Comparison of ENCODE assay signal across 11 cellular contexts in genomic region chr15:67110958-67111864, GRCh38. TPM values are rescaled to one million over a fixed set of nuclear protein-coding genes. Genes with fewer than 3 reads are reported as not detected.
DNase-seq lines count a peak whose midpoint lies in the region; ATAC-seq, FAIRE-seq and TF ChIP-seq lines count a peak whose summit lies in the region.
"Had no signal": no experiment of that assay in that cellular context is flagged by ENCODE, and none has a peak within 500 bp of the region (broad histone marks: within the 10 kb centered on the region; RNA-seq: fewer than 3 reads in every experiment).

No MANE protein-coding gene starts in this region.

- H2BK15ac ChIP-seq in H1 (ENCODE audit: low read length): no peak overlapping the region

- peaks cover 3% of the 10 kb centered on the region; the same call in 1 of the 2 replicates for H3K79me1 ChIP-seq in H1 (ENCODE audit: low read depth, low read length)

- no peak overlapping the region for H3K56ac ChIP-seq in H1 (replicated peaks; ENCODE audit: insufficient read length, low read depth, low read length)

- no peak for TF ChIP-seq EP300 in H1 (IDR thresholded peaks at IDR 0.05; ENCODE audit: borderline replicate concordance in 1 of 2, low read depth in 2 of 2, low read length in 2 of 2)

- peaks cover 6% of the 10 kb centered on the region for H3K9me3 Mint-ChIP-seq in activated naive CD4-positive, alpha-beta T cell treated with anti-CD3 and anti-CD28 coated beads for 36 hours

- H2BK120ac ChIP-seq in H1 (replicated peaks; ENCODE audit: low read depth, low read length): no peak overlapping the region

- H3K4me1 ChIP-seq in RWPE2 (ENCODE audit: insufficient read depth, poor library complexity, severe bottlenecking): peaks cover 35% of the 10 kb centered on the region
- peaks cover 0 to 6% (median 2%) of the 10 kb centered on the region in 4 experiments; a peak in 3 of 7 replicates for H3K4me1 ChIP-seq in H1 (replicated peaks in 1 of 4; ENCODE audit: control insufficient read depth in 3 of 4, insufficient read depth in 4 of 4, low read length in 3 of 4)
- H3K4me1 ChIP-seq in thyroid gland: peaks cover 65 to 75% of the 10 kb centered on the region in 2 donors

- no peaks in the 10 kb centered on the region for H3K23me2 ChIP-seq in H1 (ENCODE audit: low read depth, low read length)

- H3K4me3 ChIP-seq in RWPE2 (ENCODE audit: severe bottlenecking) (no peak overlapping the region), H1 (ENCODE audit: extremely low read depth in 1 of 4, insufficient read depth in 2 of 4, low read depth in 3 of 4, low read length in 4 of 4) (no peak overlapping the region), thyroid gland (replicated peaks in 1 of 3) (no peak overlapping the region)

- H4K5ac ChIP-seq in H1 (ENCODE audit: insufficient read length, low read depth, low read length): no peak overlapping the region

- H2BK12ac ChIP-seq in H1 (ENCODE audit: low read depth, low read length): no peak overlapping the region

- CTCF ChIA-PET in activated naive CD4-positive, alpha-beta T cell treated with anti-CD3 and anti-CD28 coated beads for 36 hours (lab: Charles Lee): interaction anchor here (0.6 to 1.5 kb wide), 2 partner anchors 42 to 167 kb away, joined by 3 read pairs; no protein-coding TSS in a partner anchor
- CTCF ChIA-PET in H1 (lab: Charles Lee; ENCODE audit: partially characterized antibody): interaction anchor here (0.7 to 1.3 kb wide), 2 partner anchors 9 to 17 kb away, joined by 4 read pairs; no protein-coding TSS in a partner anchor

- no peak overlapping the region for H3K23ac ChIP-seq in H1 (ENCODE audit: insufficient read length)

- H3K36me3 ChIP-seq in RWPE2 (ENCODE audit: low read depth): peaks cover 9% of the 10 kb centered on the region
- no peaks in the 10 kb centered on the region for H3K36me3 ChIP-seq in H1 (ENCODE audit: control insufficient read depth in 2 of 4, insufficient read depth in 4 of 4, low read length in 3 of 4)
- H3K36me3 ChIP-seq in thyroid gland: no peaks in the 10 kb centered on the region

- no peaks in the 10 kb centered on the region for H3K27me3 Mint-ChIP-seq in activated naive CD4-positive, alpha-beta T cell treated with anti-CD3 and anti-CD28 coated beads for 36 hours (ENCODE audit: low read depth)

- H4K91ac ChIP-seq in H1 (replicated peaks; ENCODE audit: insufficient read length, low read length): no peak overlapping the region

- no peak overlapping the region for H3K4me3 Mint-ChIP-seq in activated naive CD4-positive, alpha-beta T cell treated with anti-CD3 and anti-CD28 coated beads for 36 hours

- H3K18ac ChIP-seq in H1 (ENCODE audit: extremely low read depth, low read length): no peak overlapping the region

- peak overlapping the region; percentile 66 for H3K27ac Mint-ChIP-seq in activated naive CD4-positive, alpha-beta T cell treated with anti-CD3 and anti-CD28 coated beads for 36 hours

- H2BK20ac ChIP-seq in H1 (ENCODE audit: low read length): no peak overlapping the region

- no peak overlapping the region for H3K4ac ChIP-seq in H1 (replicated peaks; ENCODE audit: insufficient read length, low read depth, low read length)

- FAIRE-seq in H1 (lab: Jason Lieb, UNC): no peak

- TF ChIP-seq RAD21 in H1 (IDR thresholded peaks at IDR 0.05 in 1 of 2, conservative IDR thresholded peaks at IDR 0.05 in 1 of 2; ENCODE audit: low read depth in 2 of 2, low read length in 2 of 2): no peak

- H3K27ac ChIP-seq in RWPE2 (ENCODE audit: poor library complexity, severe bottlenecking) (peak overlapping the region; percentile 100), H1 (ENCODE audit: low read depth, low read length) (no peak overlapping the region), thyroid gland (peak overlapping the region in 2 of 3 donors; percentile 66 to 77)

- WGBS in H1 (ENCODE audit: extremely low coverage in 1 of 2, insufficient coverage in 1 of 2, insufficient read length in 1 of 2, insufficient replicate concordance in 2 of 2, low coverage in 1 of 2, low lambda C conversion rate in 2 of 2, missing lambda C conversion rate in 1 of 2), 2 experiments: 93% methylated on average over 2 of the region's 2 CpGs; no CpG with 5 or more reads in 1 of the 2 experiments
- WGBS in thyroid gland, 2 donors: 97 to 100% methylated on average over 2 of the region's 2 CpGs

- H4K8ac ChIP-seq in H1 (ENCODE audit: extremely low read depth, insufficient read depth, low read length): no peak overlapping the region

- POLR2A ChIA-PET in H1 (lab: Charles Lee; ENCODE audit: partially characterized antibody): interaction anchor here (1.1 kb wide), 1 partner anchor 23 kb away, joined by 3 read pairs; no protein-coding TSS in a partner anchor

- H3K9me3 ChIP-seq in RWPE2 (ENCODE audit: severe bottlenecking): no peaks in the 10 kb centered on the region
- H3K9me3 ChIP-seq in H1 (ENCODE audit: insufficient read depth in 2 of 2, low read depth in 1 of 2, low read length in 1 of 2): peaks cover 0 to 9% of the 10 kb centered on the region in 2 experiments; a peak in 3 of 4 replicates
- H3K9me3 ChIP-seq in thyroid gland: no peaks in the 10 kb centered on the region

- intact Hi-C loops in activated naive CD4-positive, alpha-beta T cell treated with anti-CD3 and anti-CD28 coated beads for 36 hours (cut with micrococcal nuclease): no loop called here
- intact Hi-C loops in thyroid gland (cut with DNase I): no loop called here

- peaks cover 0 to under 1% of the 10 kb centered on the region in 2 experiments for H4K20me1 ChIP-seq in H1 (replicated peaks in 1 of 2; ENCODE audit: control insufficient read depth in 1 of 2, insufficient read depth in 2 of 2, low read length in 2 of 2)

- H3K36me3 Mint-ChIP-seq in activated naive CD4-positive, alpha-beta T cell treated with anti-CD3 and anti-CD28 coated beads for 36 hours (ENCODE audit: low read depth): peaks cover 3% of the 10 kb centered on the region

- H2BK5ac ChIP-seq in H1 (ENCODE audit: low read depth, low read length): no peak overlapping the region

- no peak overlapping the region for H2AFZ ChIP-seq in H1 (ENCODE audit: low read length)

- no peak overlapping the region for H3K4me2 ChIP-seq in H1 (ENCODE audit: insufficient read depth in 1 of 2, low read depth in 2 of 2, low read length in 2 of 2)

- 0 out of 4 replicates have a peak, but pooled peaks cover 0 to 7% of the 10 kb centered on the region in 2 experiments for H3K79me2 ChIP-seq in H1 (ENCODE audit: control insufficient read depth in 1 of 2, insufficient read depth in 2 of 2, low read length in 2 of 2)

- peaks cover 70% of the 10 kb centered on the region for H3K4me1 Mint-ChIP-seq in activated naive CD4-positive, alpha-beta T cell treated with anti-CD3 and anti-CD28 coated beads for 36 hours (ENCODE audit: low read depth)

- no peak overlapping the region for H3K9ac ChIP-seq in H1 (replicated peaks in 1 of 4; ENCODE audit: extremely low read depth in 1 of 4, low read depth in 3 of 4, low read length in 3 of 4)

- ATAC-seq in RWPE2 (ENCODE audit: low read depth) (no peak), GM18511 (IDR thresholded peaks at IDR 0.05; ENCODE audit: unreplicated experiment) (no peak)
- ATAC-seq: HCT116 had no signal

- TF ChIP-seq POLR2A in H1 (IDR thresholded peaks at IDR 0.05; ENCODE audit: control extremely low read depth in 1 of 2, low read depth in 2 of 2, low read length in 2 of 2) (no peak), thyroid gland (IDR thresholded peaks at IDR 0.05) (no peak)

- H2AK5ac ChIP-seq in H1 (ENCODE audit: low read depth, low read length): no peak overlapping the region

- H3K27me3 ChIP-seq in RWPE2 (ENCODE audit: insufficient read depth, poor library complexity, severe bottlenecking) (no peaks in the 10 kb centered on the region), H1 (replicated peaks in 1 of 4; ENCODE audit: control insufficient read depth in 3 of 4, extremely low read depth in 1 of 4, insufficient read depth in 3 of 4, low read length in 3 of 4) (no peaks in the 10 kb centered on the region), thyroid gland (no peaks in the 10 kb centered on the region)

- no peak for TF ChIP-seq CTCF in RWPE2 (IDR thresholded peaks at IDR 0.05; ENCODE audit: poor library complexity, severe bottlenecking)
- TF ChIP-seq CTCF in H1 (IDR thresholded peaks at IDR 0.05; ENCODE audit: control extremely low read depth in 1 of 3, insufficient read depth in 1 of 3, low read depth in 1 of 3, low read length in 3 of 3): no peak
- TF ChIP-seq CTCF in thyroid gland (IDR thresholded peaks at IDR 0.05): no peak

- H3K14ac ChIP-seq in H1 (ENCODE audit: insufficient read length): no peak overlapping the region

- DNase-seq in activated naive CD4-positive, alpha-beta T cell treated with anti-CD3 and anti-CD28 coated beads for 36 hours: peak; percentile 59
- no peak for DNase-seq in activated naive CD4-positive, alpha-beta T cell treated with anti-CD3 and anti-CD28 coated beads, Interleukin-2, amount 50 U/mL, for 16 hours
- DNase-seq in RWPE2 (ENCODE audit: low spot score): no peak
- DNase-seq in H1 (ENCODE audit: low read depth in 1 of 2, low spot score in 2 of 2): no peak
- no peak for DNase-seq in thyroid gland
- DNase-seq in amygdala (lab: John Stamatoyannopoulos, UW): no peak
- DNase-seq in NCI-H82 treated with DMSO at 0.1 percent for 48 hours (lab: John Stamatoyannopoulos, UW; ENCODE audit: unreplicated experiment): no peak
- DNase-seq: activated effector memory CD4-positive, alpha-beta T cell treated with anti-CD3 and anti-CD28 coated beads, Interleukin-2, amount 50 U/mL, for 16 hours; NCI-H526 had no signal

TF ChIP-seq in H1, 55 proteins besides CTCF, POLR2A, EP300 and RAD21:
- TF ChIP-seq KDM1A (IDR thresholded peaks at IDR 0.05; ENCODE audit: borderline replicate concordance, low read length) (peak; percentile 24; the same call in 1 of the 2 replicates), JUN (IDR thresholded peaks at IDR 0.05; ENCODE audit: low read depth, low read length) (no peak)
TF ChIP-seq in H1: peak in this region for 1.

RNA-seq across cellular contexts. Expression of gene SMAD3, which starts 45.8 kb away (rescaled TPM):
- total RNA-seq in activated naive CD4-positive, alpha-beta T cell treated with anti-CD3 and anti-CD28 coated beads for 36 hours: 10 to 100 TPM; 35.1 to 39.2 TPM
- total RNA-seq in H1 (2021; fragmentation: NEBNext Ultra II Directional; extraction: Animal tissue kit (Norgen Biotek cat#: 25700)): 11.1 and 12.4 TPM in 2 replicates
- polyA plus RNA-seq in H1 (2011; rRNA removed): 10.1 and 17.3 TPM in 2 replicates
- polyA plus RNA-seq in H1 (2011; cell fraction: cytosol; rRNA removed): 9.1 TPM
- polyA plus RNA-seq in H1 (2011; cell fraction: nucleus; rRNA removed): 41.6 TPM
- 7.8 to 10.4 TPM (median 8.7 TPM) in 4 replicates for polyA plus RNA-seq in H1 (2012, experiment 1 of 2)
- 5.0 TPM for polyA plus RNA-seq in H1 (2012, experiment 2 of 2)
- polyA plus RNA-seq in H1 (2013, experiment 1 of 2): 13.2 TPM
- 11.1 TPM for polyA plus RNA-seq in H1 (2013, experiment 2 of 2)
- 16.5 and 18.3 TPM in 2 replicates for polyA minus RNA-seq in H1 (2011; rRNA and poly(A)+ RNA removed)
- polyA minus RNA-seq in H1 (2011; cell fraction: cytosol; rRNA and poly(A)+ RNA removed): 12.3 TPM
- polyA minus RNA-seq in H1 (2011; cell fraction: nucleus; rRNA and poly(A)+ RNA removed): 14.3 TPM
- total RNA-seq in thyroid gland: 10 to 100 TPM; 33.6 to 66.5 (median 47.3) TPM
